ENCODE assay signal across 14 cellular contexts in the genomic region with DNA sequence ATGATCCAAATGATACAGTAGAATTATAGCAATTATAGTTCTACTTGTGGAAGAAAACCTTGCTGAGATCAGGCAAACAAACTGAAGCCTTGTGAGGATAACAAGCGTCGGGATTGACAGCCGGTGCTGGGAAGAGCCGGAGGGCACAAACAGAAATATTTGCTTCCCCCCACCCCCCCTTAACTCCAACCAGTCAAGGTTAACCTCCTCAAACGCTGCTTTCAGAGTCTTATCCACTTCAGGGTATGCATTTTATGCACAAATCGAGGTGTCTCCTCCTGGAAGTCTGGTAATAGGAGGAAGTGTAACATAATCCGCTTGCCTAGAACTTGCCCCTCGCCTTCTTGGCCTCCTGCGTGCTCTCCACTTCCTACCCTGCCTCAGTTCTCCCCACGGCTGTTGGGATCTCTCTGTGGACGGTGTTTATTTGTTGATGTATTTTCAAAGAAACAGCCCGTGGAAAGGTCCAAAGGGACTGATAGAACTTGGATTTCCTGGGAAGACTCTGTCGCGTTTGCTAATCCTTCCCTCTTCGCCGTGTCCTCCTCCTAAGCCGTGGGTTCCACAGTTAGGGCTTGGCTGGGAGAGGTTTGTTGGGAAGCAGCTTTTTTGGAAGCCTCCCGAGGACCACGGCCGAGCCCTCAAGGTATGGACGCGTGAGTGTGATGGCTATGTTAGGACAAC. TPM values are rescaled to one million over a fixed set of nuclear protein-coding genes. Genes with fewer than 3 reads are reported as not detected.
DNase-seq lines count a peak whose midpoint lies in the region; ATAC-seq and TF ChIP-seq lines count a peak whose summit lies in the region.
"Had no signal": no experiment of that assay in that cellular context is flagged by ENCODE, and none has a peak within 500 bp of the region (broad histone marks: within the 10 kb centered on the region; RNA-seq: fewer than 3 reads in every experiment).

No MANE protein-coding gene starts in this region.

- ATAC-seq in GM23338, result no peak
- no peak for ATAC-seq in sciatic nerve

- H2BK5ac ChIP-seq in neuronal stem cell (ENCODE audit: low read length), result no peak overlapping the region

- peaks cover 46% of the 10 kb centered on the region for H3K4me1 Mint-ChIP-seq in GM23338
- peaks cover 82% of the 10 kb centered on the region for H3K4me1 Mint-ChIP-seq in brain
- H3K4me1 Mint-ChIP-seq in activated CD4-positive, alpha-beta T cell treated with anti-CD3 and anti-CD28 coated beads, Interleukin-2, amount 10 ng/mL, durations not matched to agents 24 days and 14 days, result peaks cover 15% of the 10 kb centered on the region

- H2BK15ac ChIP-seq in neuronal stem cell (ENCODE audit: low read length), result no peak overlapping the region

- peaks cover 40% of the 10 kb centered on the region for H3K4me1 ChIP-seq in GM23338 (ENCODE audit: insufficient read depth)
- peaks cover 0 to 2% of the 10 kb centered on the region in 2 donors for H3K4me1 ChIP-seq in neuronal stem cell (ENCODE audit: control insufficient read depth in 2 of 2, insufficient read depth in 1 of 2, low read depth in 1 of 2, low read length in 2 of 2)
- H3K4me1 ChIP-seq in adrenal gland (replicated peaks in 1 of 2), result no peaks in the 10 kb centered on the region

- no peaks in the 10 kb centered on the region for H3F3A ChIP-seq in GM23338 (replicated peaks; ENCODE audit: low read depth)

- DNase-seq in GM23338 (ENCODE audit: low spot score) (no peak), NCI-H146 treated with DMSO at 0.1 percent for 48 hours (lab: John Stamatoyannopoulos, UW; ENCODE audit: unreplicated experiment) (peak; percentile 26), neuronal stem cell (ENCODE audit: low spot score) (no peak), adrenal gland (no peak), sciatic nerve (ENCODE audit: low spot score) (no peak)
- DNase-seq in activated CD4-positive, CD25-positive, alpha-beta regulatory T cell (lab: John Stamatoyannopoulos, UW), result no peak
- no peak for DNase-seq in activated CD4-positive, alpha-beta T cell treated with anti-CD3 and anti-CD28 coated beads, Interleukin-2, amount 10 ng/mL, durations not matched to agents 24 days and 14 days
- DNase-seq: NCI-H774, SHP77 treated with DMSO at 0.1 percent for 48 hours had no signal

- peaks cover 93% of the 10 kb centered on the region for H3K27me3 ChIP-seq in GM23338 (ENCODE audit: insufficient read depth)
- peaks cover 6 to 97% (median 73%) of the 10 kb centered on the region in 3 experiments for H3K27me3 ChIP-seq in neuronal stem cell (ENCODE audit: control insufficient read depth in 3 of 3, insufficient read depth in 3 of 3, low read depth in 1 of 3, low read length in 3 of 3)
- peaks cover 96% of the 10 kb centered on the region for H3K27me3 ChIP-seq in adrenal gland

- no peaks in the 10 kb centered on the region for H3K9me2 ChIP-seq in GM23338 (ENCODE audit: insufficient read depth)

- no peak for TF ChIP-seq CTCF in GM23338 (conservative IDR thresholded peaks at IDR 0.05; ENCODE audit: low read depth in 2 of 2)
- TF ChIP-seq CTCF in brain (conservative IDR thresholded peaks at IDR 0.05), result no peak
- no peak for TF ChIP-seq CTCF in adrenal gland (IDR thresholded peaks at IDR 0.05)

- H3K4me3 Mint-ChIP-seq in GM23338 (peak overlapping the region; percentile 65), brain (peak overlapping the region; percentile 71 to 88 (median 76))
- no peak overlapping the region for H3K4me3 Mint-ChIP-seq in activated CD4-positive, alpha-beta T cell treated with anti-CD3 and anti-CD28 coated beads, Interleukin-2, amount 10 ng/mL, durations not matched to agents 24 days and 14 days

- no peaks in the 10 kb centered on the region for H3K79me1 ChIP-seq in neuronal stem cell (ENCODE audit: low read depth, low read length)

- H3K36me3 ChIP-seq in GM23338 (ENCODE audit: insufficient read depth) (no peaks in the 10 kb centered on the region), neuronal stem cell (replicated peaks in 1 of 2; ENCODE audit: control insufficient read depth in 2 of 2, insufficient read depth in 2 of 2, low read length in 2 of 2) (no peaks in the 10 kb centered on the region), adrenal gland (replicated peaks in 1 of 2) (no peaks in the 10 kb centered on the region)
- H3K36me3 ChIP-seq: tibial nerve had no signal

- no peaks in the 10 kb centered on the region for H4K20me1 ChIP-seq in GM23338 (replicated peaks; ENCODE audit: insufficient read depth)

- no peak overlapping the region for H3K23ac ChIP-seq in neuronal stem cell (ENCODE audit: low read depth, low read length, poor library complexity)

- no peak overlapping the region for H3K9ac ChIP-seq in neuronal stem cell (ENCODE audit: low read depth, low read length, poor library complexity)

- peak overlapping the region; percentile 57 for H3K4me3 ChIP-seq in GM23338
- no peak overlapping the region for H3K4me3 ChIP-seq in neuronal stem cell (ENCODE audit: low read length in 2 of 2)
- H3K4me3 ChIP-seq in adrenal gland, result no peak overlapping the region
- H3K4me3 ChIP-seq: skin epidermis, tibial nerve had no signal

- H3K27ac ChIP-seq in GM23338 (ENCODE audit: low read depth), result no peak overlapping the region
- no peak overlapping the region for H3K27ac ChIP-seq in neuronal stem cell (replicated peaks; ENCODE audit: low read length)
- H3K27ac ChIP-seq in adrenal gland, result no peak overlapping the region
- H3K27ac ChIP-seq: skin epidermis, tibial nerve, VCaP had no signal

- H3K27me3 Mint-ChIP-seq in GM23338 (ENCODE audit: insufficient read depth, low read depth, poor library complexity) (peaks cover 90% of the 10 kb centered on the region), brain (peaks cover 86% of the 10 kb centered on the region)
- peaks cover 75% of the 10 kb centered on the region for H3K27me3 Mint-ChIP-seq in activated CD4-positive, alpha-beta T cell treated with anti-CD3 and anti-CD28 coated beads, Interleukin-2, amount 10 ng/mL, durations not matched to agents 24 days and 14 days

- H2BK12ac ChIP-seq in neuronal stem cell (ENCODE audit: low read length), result no peak overlapping the region

- H3K9me3 Mint-ChIP-seq in GM23338 (no peaks in the 10 kb centered on the region), brain (peaks cover 0 to 8% (median 2%) of the 10 kb centered on the region in 5 experiments)
- no peaks in the 10 kb centered on the region for H3K9me3 Mint-ChIP-seq in activated CD4-positive, alpha-beta T cell treated with anti-CD3 and anti-CD28 coated beads, Interleukin-2, amount 10 ng/mL, durations not matched to agents 24 days and 14 days

- no peak overlapping the region for H3K14ac ChIP-seq in neuronal stem cell (ENCODE audit: low read length)

- H3K36me3 Mint-ChIP-seq in GM23338 (ENCODE audit: low read depth) (peaks cover 3% of the 10 kb centered on the region; the same call in 1 of the 3 replicates), brain (no peaks in the 10 kb centered on the region)
- no peaks in the 10 kb centered on the region for H3K36me3 Mint-ChIP-seq in activated CD4-positive, alpha-beta T cell treated with anti-CD3 and anti-CD28 coated beads, Interleukin-2, amount 10 ng/mL, durations not matched to agents 24 days and 14 days (ENCODE audit: low read depth)

- H3K79me2 ChIP-seq in GM23338 (replicated peaks; ENCODE audit: insufficient read depth), result no peaks in the 10 kb centered on the region

- no peak overlapping the region for H4K8ac ChIP-seq in neuronal stem cell (ENCODE audit: low read depth, low read length)

- H2AK5ac ChIP-seq in neuronal stem cell (ENCODE audit: low read depth, low read length), result no peak overlapping the region

- H4K91ac ChIP-seq in neuronal stem cell (ENCODE audit: low read depth, low read length, poor library complexity), result no peak overlapping the region

- no peak overlapping the region for H3K18ac ChIP-seq in neuronal stem cell (ENCODE audit: low read length)

- H3K9me3 ChIP-seq in neuronal stem cell (replicated peaks in 1 of 2; ENCODE audit: control insufficient read depth in 2 of 2, insufficient read depth in 1 of 2, low read depth in 1 of 2, low read length in 2 of 2) (peaks cover 0 to 3% of the 10 kb centered on the region in 2 donors), adrenal gland (replicated peaks in 1 of 3) (no peaks in the 10 kb centered on the region)
- H3K9me3 ChIP-seq: tibial nerve had no signal

- TF ChIP-seq POLR2A in adrenal gland (IDR thresholded peaks at IDR 0.05), result no peak

- intact Hi-C loops in activated CD4-positive, alpha-beta T cell treated with anti-CD3 and anti-CD28 coated beads, Interleukin-2, amount 10 ng/mL, durations not matched to agents 24 days and 14 days (cut with micrococcal nuclease), result loop anchor here (2.0 to 10.0 kb wide), 4 partner anchors 13 to 1685 kb away; partner anchors contain the start of gene PTCHD1
- intact Hi-C loops in adrenal gland (cut with DNase I) (loop anchor here in 1 of 2 donors (10.0 kb wide), 1 partner anchor 185 kb away; no protein-coding TSS in a partner anchor), sciatic nerve (cut with DNase I) (no loop called here)

- no peak overlapping the region for H2BK120ac ChIP-seq in neuronal stem cell (ENCODE audit: low read depth, low read length)

- no CpG with 5 or more reads among the region's 22 CpGs for WGBS in neuronal stem cell (ENCODE audit: extremely low coverage in 2 of 2, insufficient read length in 2 of 2, insufficient replicate concordance in 1 of 2), 2 donors
- WGBS in adrenal gland, 4 donors, result 6 to 24% (median 17%) methylated on average over 11 to 22 of the region's 22 CpGs

- H3K4ac ChIP-seq in neuronal stem cell (ENCODE audit: low read length), result no peak overlapping the region

- H3K4me2 ChIP-seq in GM23338, result peak overlapping the region; percentile 84
- H3K4me2 ChIP-seq in neuronal stem cell (ENCODE audit: insufficient read depth, low read length, poor library complexity, severe bottlenecking), result no peak overlapping the region

- H2AFZ ChIP-seq in GM23338 (no peak overlapping the region), neuronal stem cell (ENCODE audit: low read length) (peak overlapping the region; percentile 72)

- H3K27ac Mint-ChIP-seq in GM23338 (no peak overlapping the region), brain (peak overlapping the region in 3 of 5 experiments; percentile 64 to 98 (median 88))
- H3K27ac Mint-ChIP-seq in activated CD4-positive, alpha-beta T cell treated with anti-CD3 and anti-CD28 coated beads, Interleukin-2, amount 10 ng/mL, durations not matched to agents 24 days and 14 days, result no peak overlapping the region

TF ChIP-seq in GM23338, 12 proteins besides CTCF, POLR2A, EP300 and RAD21 (continues in another document):
- TF ChIP-seq STAT1 (IDR thresholded peaks at IDR 0.05; ENCODE audit: unreplicated experiment) (no peak), CREB1 (CRISPR knock-in tag; IDR thresholded peaks at IDR 0.05; ENCODE audit: low read depth) (no peak), EZH2 (IDR thresholded peaks at IDR 0.05; ENCODE audit: low read depth, unreplicated experiment) (no peak)

RNA-seq across cellular contexts. Expression of gene ARX, which starts 4.1 kb away (rescaled TPM):
- total RNA-seq in GM23338 (2014; rRNA removed; shearing (Covaris generic)), result not detected in 2 replicates
- polyA plus RNA-seq in GM23338 (2016; fragmentation: Nextera tagmentation; extraction: Ambion mirVana) (0.07 and 0.13 TPM in 2 replicates), brain (ENCODE audit: insufficient read depth, low read depth, low replicate concordance) (1.6 TPM), adrenal gland (not detected)
- 1.4 TPM for polyA plus RNA-seq in neuronal stem cell (2013, experiment 1 of 2)
- 1.4 TPM for polyA plus RNA-seq in neuronal stem cell (2013, experiment 2 of 2)
- not detected in 2 replicates for total RNA-seq in activated CD4-positive, alpha-beta T cell treated with anti-CD3 and anti-CD28 coated beads, Interleukin-2, amount 10 ng/mL, durations not matched to agents 24 days and 14 days
- total RNA-seq in adrenal gland (not detected), sciatic nerve (not detected)
- total RNA-seq: fibroblast of villous mesenchyme, tibial nerve had no signal

Comparison
In these comparisons a context has a peak if more than half of its experiments do, and no peak if none do; other contexts are left out.
1. H3K27ac Mint-ChIP-seq: peak in brain (3 of 5); none in GM23338 (single experiment) and activated CD4-positive, alpha-beta T cell treated with anti-CD3 and anti-CD28 coated beads, Interleukin-2, amount 10 ng/mL, durations not matched to agents 24 days and 14 days (single experiment).